ENCODE assay signal across 22 cellular contexts in the genomic region with DNA sequence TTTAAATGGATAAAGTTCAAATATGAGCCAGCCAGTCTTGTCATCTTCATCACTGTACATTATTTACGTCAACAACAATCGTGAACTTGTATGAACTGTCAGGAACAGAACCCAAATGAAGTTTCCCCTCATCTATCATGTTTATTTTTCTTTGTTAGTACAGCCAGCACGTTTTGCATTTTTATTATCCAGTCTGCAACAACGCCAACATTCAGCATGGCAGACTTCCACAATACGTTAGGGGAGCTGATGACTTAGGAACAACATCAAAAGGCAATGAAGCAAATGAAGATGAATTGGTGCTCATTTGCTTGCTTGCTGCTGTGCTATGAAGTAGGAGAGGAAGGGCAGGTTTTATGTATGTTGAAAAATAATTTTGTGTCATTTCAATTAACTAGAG.
DNase-seq lines count a peak whose midpoint lies in the region; ATAC-seq and TF ChIP-seq lines count a peak whose summit lies in the region.
"Had no signal": no experiment of that assay in that cellular context is flagged by ENCODE, and none has a peak within 500 bp of the region (broad histone marks: within the 10 kb centered on the region; RNA-seq: fewer than 3 reads in every experiment).

No MANE protein-coding gene starts in this region.

- TF ChIP-seq CTCF in fibroblast of villous mesenchyme (IDR thresholded peaks at IDR 0.05; ENCODE audit: insufficient read depth, low read depth, low read length) (no peak), osteoblast (IDR thresholded peaks at IDR 0.05; ENCODE audit: extremely low read depth, low read depth, low read length) (no peak)

- H3K4me3 ChIP-seq in fibroblast of villous mesenchyme (ENCODE audit: low read depth, low read length) = no peak overlapping the region
- H3K4me3 ChIP-seq in osteoblast (ENCODE audit: insufficient read depth, low read length) = no peak overlapping the region
- H3K4me3 ChIP-seq: A549 had no signal

- H3K9me3 ChIP-seq in osteoblast (ENCODE audit: low read depth, low read length) = no peaks in the 10 kb centered on the region
- H3K9me3 ChIP-seq: A549, Caco-2 had no signal

- peaks cover 15% of the 10 kb centered on the region for H3K4me1 ChIP-seq in osteoblast (ENCODE audit: insufficient read depth, low read length)
- H3K4me1 ChIP-seq: Caco-2 had no signal

- H2AFZ ChIP-seq in osteoblast (ENCODE audit: low read length) = peak overlapping the region; percentile 72

- no peaks in the 10 kb centered on the region for H3K27me3 ChIP-seq in osteoblast (ENCODE audit: insufficient read depth, low read length)

- H4K20me1 ChIP-seq in osteoblast (ENCODE audit: insufficient read depth, low read length) = no peaks in the 10 kb centered on the region

- H3K36me3 ChIP-seq in osteoblast (ENCODE audit: insufficient read depth, low read length) = no peaks in the 10 kb centered on the region

- ATAC-seq in GM19351 (IDR thresholded peaks at IDR 0.05; ENCODE audit: unreplicated experiment) = no peak
- ATAC-seq: A549 had no signal

- H3K4me2 ChIP-seq in osteoblast (ENCODE audit: insufficient read depth, low read length) = no peak overlapping the region
- H3K4me2 ChIP-seq: A549 had no signal

- no peaks in the 10 kb centered on the region for H3K79me2 ChIP-seq in osteoblast (ENCODE audit: insufficient read depth, low read length)

- peak; percentile 25 to 36 for DNase-seq in NCI-H526 (lab: John Stamatoyannopoulos, UW)
- peak; percentile 11 for DNase-seq in ecto neural progenitor cell (ENCODE audit: low spot score)
- DNase-seq in fibroblast of villous mesenchyme (ENCODE audit: low read depth) = peak; percentile 59
- no peak for DNase-seq in osteoblast (ENCODE audit: insufficient read length, low spot score, missing footprints)
- DNase-seq in cerebellar cortex (ENCODE audit: low spot score) = no peak
- DNase-seq in activated effector memory CD4-positive, alpha-beta T cell treated with Interleukin-2 at 50 U/mL for 16 hours = no peak
- DNase-seq: Caco-2; CD4-positive, alpha-beta memory T cell; DMS 273 treated with DMSO at 0.1 percent for 48 hours; DMS79 treated with DMSO at 0.1 percent for 48 hours; H7; HFFc6; MM.1S; NCI-H1048; NCI-H1417 treated with DMSO at 0.1 percent for 48 hours; NCI-H187 treated with DMSO at 0.1 percent for 48 hours; NCI-H2227 treated with DMSO at 0.1 percent for 48 hours; NCI-H510A; NCI-H82; OCI-M1 had no signal

- no peak overlapping the region for H3K27ac ChIP-seq in osteoblast (ENCODE audit: low read depth, low read length)
- H3K27ac ChIP-seq: A549 had no signal

Comparison
In these comparisons a context has a peak if more than half of its experiments do, and no peak if none do; other contexts are left out.
1. DNase-seq: peak in NCI-H526 (2 of 2), ecto neural progenitor cell (single experiment) and fibroblast of villous mesenchyme (single experiment); none in osteoblast (single experiment), cerebellar cortex (single experiment) and activated effector memory CD4-positive, alpha-beta T cell treated with Interleukin-2 at 50 U/mL for 16 hours (single experiment).